8 cellular contexts compared by ENCODE assay signal in genomic region chr9:70412678-70413426, GRCh38. TPM values are rescaled to one million over a fixed set of nuclear protein-coding genes. Genes with fewer than 3 reads are reported as not detected.
A peak's percentile ranks its signal among the peaks of the same experiment; 100 is the strongest.
DNase-seq lines count a peak whose midpoint lies in the region; ATAC-seq lines count a peak whose summit lies in the region.

No MANE protein-coding gene starts in this region.

- intact Hi-C loops in Right ventricle myocardium inferior (cut with DNase I): loop anchor here (1.0 kb wide), 1 partner anchor 7 kb away; no protein-coding TSS in a partner anchor

- ATAC-seq in HG03354 (IDR thresholded peaks at IDR 0.05; ENCODE audit: poor library complexity, severe bottlenecking, unreplicated experiment) (peak; percentile 2), Right ventricle myocardium inferior (peak; percentile 59)

- peak; percentile 64 for DNase-seq in DMS153 (lab: John Stamatoyannopoulos, UW)
- DNase-seq in SK-N-DZ (ENCODE audit: low spot score): peak; percentile 30
- DNase-seq in amniotic stem cell (lab: John Stamatoyannopoulos, UW): peak; percentile 68
- DNase-seq in Right ventricle myocardium inferior (ENCODE audit: missing footprints): peak; percentile 92
- DNase-seq in nucleus accumbens (lab: John Stamatoyannopoulos, UW): peak in 53 of 56 donors; percentile 20 to 83 (median 60)
- DNase-seq in NCI-H1930 (lab: John Stamatoyannopoulos, UW): no peak
- no peak for DNase-seq in activated CD4-positive, CD25-positive, alpha-beta regulatory T cell treated with anti-CD3 and anti-CD28 coated beads, Interleukin-2, amount 50 U/mL, for 72 hours

RNA-seq across cellular contexts. Expression of gene KLF9, which starts 1.6 kb away (rescaled TPM):
- polyA plus RNA-seq in SK-N-DZ (2014; cell fraction: cytosol; rRNA removed): 4.2 and 4.3 TPM in 2 replicates
- polyA plus RNA-seq in SK-N-DZ (2014; cell fraction: nucleus; rRNA removed): 1.3 and 3.6 TPM in 2 replicates
- 52.6 TPM for total RNA-seq in Right ventricle myocardium inferior

Comparison
In these comparisons a context has a peak if more than half of its experiments do, and no peak if none do; other contexts are left out.
1. DNase-seq: peak in DMS153 (single experiment), SK-N-DZ (single experiment), amniotic stem cell (single experiment), Right ventricle myocardium inferior (single experiment) and nucleus accumbens (53 of 56); none in NCI-H1930 (0 of 2) and activated CD4-positive, CD25-positive, alpha-beta regulatory T cell treated with anti-CD3 and anti-CD28 coated beads, Interleukin-2, amount 50 U/mL, for 72 hours (single experiment).